ENCODE assay signal across 1 cellular context in the genomic region with DNA sequence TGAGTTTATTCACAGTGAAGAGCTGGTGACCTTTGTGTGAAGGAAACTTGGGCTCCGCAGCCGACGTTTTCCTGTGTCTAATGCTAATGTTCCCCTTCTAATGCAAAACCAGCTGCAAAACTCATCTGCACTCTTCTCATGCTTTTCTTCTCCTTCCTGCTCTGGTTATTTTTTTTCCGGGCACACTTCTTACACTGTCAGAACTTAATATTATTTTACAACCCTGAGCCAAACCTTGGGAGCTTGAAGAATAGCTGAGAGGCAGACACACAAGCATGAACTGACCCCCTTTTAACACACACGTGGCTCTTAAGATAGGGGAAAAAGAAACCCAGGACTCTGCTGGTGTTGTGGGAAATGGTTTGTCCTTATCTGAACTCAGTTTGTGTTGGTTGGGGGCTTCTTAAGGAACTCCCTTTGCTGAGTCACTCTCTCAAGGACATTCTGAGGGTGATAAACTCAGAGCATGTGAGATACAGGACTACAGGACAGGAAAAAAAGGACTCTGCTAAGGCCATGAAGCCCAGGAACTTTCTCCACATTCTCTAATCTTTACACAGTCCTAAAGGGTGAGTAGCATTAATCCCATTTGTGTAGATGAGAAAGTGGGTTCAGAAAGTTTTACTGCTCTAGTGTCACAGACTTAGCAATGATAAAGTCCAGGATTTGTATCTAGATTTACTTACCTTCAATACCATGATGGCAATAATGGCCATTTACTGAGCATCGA.
TF ChIP-seq lines count a peak whose summit lies in the region.

No MANE protein-coding gene starts in this region.

TF ChIP-seq in WTC11, 78 proteins besides CTCF, POLR2A, EP300 and RAD21 (continued from another document):
- no peak for TF ChIP-seq ZNF425 (CRISPR knock-in tag; conservative IDR thresholded peaks at IDR 0.05)
- TF ChIP-seq, protein P1, sequence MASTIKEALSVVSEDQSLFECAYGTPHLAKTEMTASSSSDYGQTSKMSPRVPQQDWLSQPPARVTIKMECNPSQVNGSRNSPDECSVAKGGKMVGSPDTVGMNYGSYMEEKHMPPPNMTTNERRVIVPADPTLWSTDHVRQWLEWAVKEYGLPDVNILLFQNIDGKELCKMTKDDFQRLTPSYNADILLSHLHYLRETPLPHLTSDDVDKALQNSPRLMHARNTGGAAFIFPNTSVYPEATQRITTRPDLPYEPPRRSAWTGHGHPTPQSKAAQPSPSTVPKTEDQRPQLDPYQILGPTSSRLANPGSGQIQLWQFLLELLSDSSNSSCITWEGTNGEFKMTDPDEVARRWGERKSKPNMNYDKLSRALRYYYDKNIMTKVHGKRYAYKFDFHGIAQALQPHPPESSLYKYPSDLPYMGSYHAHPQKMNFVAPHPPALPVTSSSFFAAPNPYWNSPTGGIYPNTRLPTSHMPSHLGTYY (CRISPR knock-in tag; IDR thresholded peaks at IDR 0.05) = no peak
- no peak for TF ChIP-seq NFATC4 (CRISPR knock-in tag; IDR thresholded peaks at IDR 0.05)
